10 cellular contexts compared by ENCODE assay signal in genomic region chr20:41175727-41176330, GRCh38. TPM values are rescaled to one million over a fixed set of nuclear protein-coding genes. Genes with fewer than 3 reads are reported as not detected.
A peak's percentile ranks its signal among the peaks of the same experiment; 100 is the strongest.
DNase-seq lines count a peak whose midpoint lies in the region; FAIRE-seq and TF ChIP-seq lines count a peak whose summit lies in the region.
"Had no signal": no experiment of that assay in that cellular context is flagged by ENCODE, and none has a peak within 500 bp of the region (broad histone marks: within the 10 kb centered on the region; RNA-seq: fewer than 3 reads in every experiment).

No MANE protein-coding gene starts in this region.

- H3K9me3 ChIP-seq in testis = no peaks in the 10 kb centered on the region
- H3K9me3 ChIP-seq: Peyer's patch had no signal

- H3K36me3 Mint-ChIP-seq in MCF 10A (ENCODE audit: insufficient read depth, unreplicated experiment) = peaks cover 43% of the 10 kb centered on the region

- peaks cover 17% of the 10 kb centered on the region for H3K4me1 Mint-ChIP-seq in MCF 10A (ENCODE audit: insufficient read depth, unreplicated experiment)

- H3K9me3 Mint-ChIP-seq in MCF 10A (ENCODE audit: unreplicated experiment) = no peaks in the 10 kb centered on the region

- CTCF ChIA-PET in RWPE1 (lab: Yijun Ruan, JAX) (interaction anchor here (0.9 to 1.0 kb wide), 4 partner anchors 56 to 165 kb away, joined by 3 to 7 read pairs (median 4); partner anchors contain the start of gene LPIN3), MCF 10A (lab: Yijun Ruan, JAX) (interaction anchor here (0.6 to 16.9 kb wide), 10 partner anchors 11 to 240 kb away, joined by 3 to 314 read pairs (median 4); partner anchors contain the start of gene LPIN3)

- H3K27ac ChIP-seq in RWPE1 (peak overlapping the region; percentile 76), testis (peak overlapping the region in 1 of 2 donors; percentile 73)

- intact Hi-C loops in MCF 10A (cut with micrococcal nuclease) (no loop called here), testis (cut with DNase I; ENCODE audit: low total_unique reads) (loop anchor here (10.0 kb wide), 2 partner anchors 59 to 159 kb away; no protein-coding TSS in a partner anchor)

- DNase-seq in RWPE1 (ENCODE audit: low spot score) (no peak), MCF 10A (ENCODE audit: unreplicated experiment) (no peak), medulla oblongata (ENCODE audit: extremely low spot score) (peak; percentile 59), testis (peak; percentile 8), NCI-H2107 treated with DMSO at 0.1 percent for 48 hours (lab: John Stamatoyannopoulos, UW; ENCODE audit: unreplicated experiment) (no peak), urothelium cell line (ENCODE audit: low spot score) (no peak), pons (ENCODE audit: low spot score) (no peak)
- DNase-seq: mesenchymal stem cell, T1000 had no signal

- H3K36me3 ChIP-seq in testis (ENCODE audit: low read depth, missing control alignments) = no peaks in the 10 kb centered on the region

- FAIRE-seq in urothelium cell line (lab: Jason Lieb, UNC) = no peak

- TF ChIP-seq CTCF in RWPE1 (conservative IDR thresholded peaks at IDR 0.05; ENCODE audit: low read depth) = no peak
- no peak for TF ChIP-seq CTCF in MCF 10A (IDR thresholded peaks at IDR 0.05; ENCODE audit: unreplicated experiment)
- TF ChIP-seq CTCF in testis (IDR thresholded peaks at IDR 0.05) = no peak

- H3K4me3 ChIP-seq in testis = no peak overlapping the region
- H3K4me3 ChIP-seq: Peyer's patch had no signal

- H3K27me3 ChIP-seq in testis = no peaks in the 10 kb centered on the region
- H3K27me3 ChIP-seq: Peyer's patch had no signal

- BruUV-seq in MCF 10A (replicated peaks; lab: Mats Ljungman, UMichigan) = no TSS peak

- TF ChIP-seq POLR2A in testis (IDR thresholded peaks at IDR 0.05) = no peak

- WGBS in testis, 2 donors = 81 to 90% methylated on average over 7 of the region's 7 CpGs

- no peaks in the 10 kb centered on the region for H3K27me3 Mint-ChIP-seq in MCF 10A (ENCODE audit: insufficient read depth, unreplicated experiment)

- peaks cover 44% of the 10 kb centered on the region for H3K4me1 ChIP-seq in testis
- H3K4me1 ChIP-seq: Peyer's patch had no signal

- peak overlapping the region; percentile 82 for H3K27ac Mint-ChIP-seq in MCF 10A (ENCODE audit: low read depth, unreplicated experiment)

- POLR2A ChIA-PET in RWPE1 (lab: Yijun Ruan, JAX; ENCODE audit: low non-redundant PET) (no interaction called here), MCF 10A (lab: Yijun Ruan, JAX) (interaction anchor here (0.5 to 2.6 kb wide), 7 partner anchors 18 to 198 kb away, joined by 3 to 26 read pairs (median 3); no protein-coding TSS in a partner anchor)

- H3K4me3 Mint-ChIP-seq in MCF 10A (ENCODE audit: unreplicated experiment) = no peak overlapping the region

RNA-seq across cellular contexts. Expression of gene PLCG1, which starts 38.5 kb away (rescaled TPM):
- total RNA-seq in MCF 10A (2022) = 33.2 and 48.1 TPM in 2 replicates
- 100 to 1,000 TPM; 184 to 186 TPM for total RNA-seq in testis
- 118 TPM for polyA plus RNA-seq in testis (ENCODE audit: insufficient read depth, low read depth, low replicate concordance)

Comparison
In these comparisons a context has a peak if more than half of its experiments do, and no peak if none do; other contexts are left out.
1. DNase-seq: peak in medulla oblongata (single experiment) and testis (single experiment); none in RWPE1 (single experiment), MCF 10A (single experiment), NCI-H2107 treated with DMSO at 0.1 percent for 48 hours (single experiment), urothelium cell line (single experiment) and pons (single experiment).